In the genomic region with DNA sequence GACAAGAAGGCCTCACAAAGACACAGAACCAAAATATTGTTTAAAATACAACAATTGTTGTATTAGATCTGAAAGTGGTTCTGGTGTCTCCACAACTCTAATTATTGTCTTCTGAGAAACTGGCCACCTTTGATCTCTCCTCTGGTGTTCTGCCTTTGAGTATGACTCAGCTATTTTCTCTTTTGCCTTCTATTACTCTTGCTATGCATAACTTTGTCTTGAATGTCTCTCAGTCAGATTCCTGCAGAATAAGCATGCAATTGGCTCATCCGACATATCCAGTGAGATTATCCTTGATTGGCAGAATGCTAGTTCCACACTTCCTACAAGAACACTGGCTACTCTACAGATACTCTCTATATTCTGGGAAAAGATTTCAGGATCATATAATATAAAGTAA, we compare ENCODE assay signal across 10 cellular contexts. TPM values are rescaled to one million over a fixed set of nuclear protein-coding genes. Genes with fewer than 3 reads are reported as not detected.
A peak's percentile ranks its signal among the peaks of the same experiment; 100 is the strongest.
DNase-seq lines count a peak whose midpoint lies in the region; ATAC-seq and TF ChIP-seq lines count a peak whose summit lies in the region.
"Had no signal": no experiment of that assay in that cellular context is flagged by ENCODE, and none has a peak within 500 bp of the region (broad histone marks: within the 10 kb centered on the region; RNA-seq: fewer than 3 reads in every experiment).

No MANE protein-coding gene starts in this region.

- H3K79me2 ChIP-seq in GM23248 (ENCODE audit: insufficient read depth) (no peaks in the 10 kb centered on the region), Karpas-422 (ENCODE audit: low read length) (no peaks in the 10 kb centered on the region)

- H3K9ac ChIP-seq in GM23248 (0 out of 2 replicates have a peak overlapping the region, but pooled peaks have one; percentile 12), Karpas-422 (ENCODE audit: low read length) (no peak overlapping the region)

- H3K27ac ChIP-seq in GM23248, result peak overlapping the region; percentile 65
- H3K27ac ChIP-seq in gastroesophageal sphincter, result peak overlapping the region in 2 of 4 donors; percentile 38 to 39
- H3K27ac ChIP-seq in Karpas-422 (ENCODE audit: low read length), result no peak overlapping the region

- no peaks in the 10 kb centered on the region for H3K9me3 ChIP-seq in GM23248 (ENCODE audit: low read depth)
- H3K9me3 ChIP-seq in gastroesophageal sphincter, result peaks cover 0 to 6% (median 0%) of the 10 kb centered on the region in 3 donors
- no peaks in the 10 kb centered on the region for H3K9me3 ChIP-seq in Karpas-422 (ENCODE audit: low read length)

- H3F3A ChIP-seq in GM23248 (ENCODE audit: insufficient read depth), result peaks cover 9% of the 10 kb centered on the region

- CTCF ChIA-PET in BJ (lab: Yijun Ruan, JAX), result no interaction called here

- H3K9me2 ChIP-seq in GM23248 (ENCODE audit: insufficient read depth) (no peaks in the 10 kb centered on the region; the same call in 1 of the 2 replicates), Karpas-422 (replicated peaks; ENCODE audit: insufficient read depth, low read length) (no peaks in the 10 kb centered on the region)

- H4K20me1 ChIP-seq in GM23248 (ENCODE audit: insufficient read depth) (no peaks in the 10 kb centered on the region), Karpas-422 (ENCODE audit: insufficient read depth, low read depth, low read length) (no peaks in the 10 kb centered on the region)

- H3K36me3 ChIP-seq in BJ (ENCODE audit: control insufficient read depth, insufficient read depth, low read length) (no peaks in the 10 kb centered on the region), GM23248 (ENCODE audit: low read depth) (no peaks in the 10 kb centered on the region; the same call in 1 of the 2 replicates), gastroesophageal sphincter (no peaks in the 10 kb centered on the region), Karpas-422 (ENCODE audit: insufficient read depth, low read length) (no peaks in the 10 kb centered on the region)

- TF ChIP-seq POLR2A in gastroesophageal sphincter (IDR thresholded peaks at IDR 0.05), result no peak

- DNase-seq in BJ (ENCODE audit: low read depth) (peak; percentile 55), GM23248 (peak; percentile 83), NOMO-1 treated with DMSO at 0.1 percent for 48 hours (lab: John Stamatoyannopoulos, UW; ENCODE audit: unreplicated experiment) (peak; percentile 69), NCI-H1694 (lab: John Stamatoyannopoulos, UW) (no peak), Karpas-422 (no peak)
- DNase-seq: activated CD4-positive, alpha-beta memory T cell treated with anti-CD3 and anti-CD28 coated beads for 36 hours; naive B cell had no signal

- no peaks in the 10 kb centered on the region for H3K27me3 ChIP-seq in BJ (ENCODE audit: control insufficient read depth, insufficient read depth, low read length)
- no peaks in the 10 kb centered on the region for H3K27me3 ChIP-seq in GM23248 (replicated peaks; ENCODE audit: insufficient read depth)
- no peaks in the 10 kb centered on the region for H3K27me3 ChIP-seq in gastroesophageal sphincter
- H3K27me3 ChIP-seq in Karpas-422 (ENCODE audit: low read length), result no peaks in the 10 kb centered on the region

- no peak for TF ChIP-seq CTCF in BJ (IDR thresholded peaks at IDR 0.05; ENCODE audit: insufficient read depth, low read depth, low read length)
- TF ChIP-seq CTCF in gastroesophageal sphincter (IDR thresholded peaks at IDR 0.05), result no peak

- WGBS in GM23248 (ENCODE audit: low coverage in 1 of 2, low lambda C conversion rate in 2 of 2, missing lambda C conversion rate in 2 of 2), 2 experiments, result 0 to 44% methylated on average over 1 of the region's 1 CpG
- WGBS in gastroesophageal sphincter (ENCODE audit: low coverage in 1 of 2), 2 donors, result 10 to 50% methylated on average over 1 of the region's 1 CpG

- H2AFZ ChIP-seq in GM23248 (peak overlapping the region; percentile 70), Karpas-422 (ENCODE audit: low read length) (no peak overlapping the region)

- POLR2A ChIA-PET in BJ (lab: Charles Lee), result no interaction called here

- no peak for TF ChIP-seq EP300 in gastroesophageal sphincter (IDR thresholded peaks at IDR 0.05)

- no peak overlapping the region for H3K4me3 ChIP-seq in BJ (ENCODE audit: low read depth, low read length)
- 0 out of 2 replicates have a peak overlapping the region, but pooled peaks have one; percentile 3 for H3K4me3 ChIP-seq in GM23248
- no peak overlapping the region for H3K4me3 ChIP-seq in gastroesophageal sphincter
- no peak overlapping the region for H3K4me3 ChIP-seq in Karpas-422 (ENCODE audit: low read length)

- H3K4me2 ChIP-seq in GM23248 (ENCODE audit: unreplicated experiment) (peak overlapping the region; percentile 27), Karpas-422 (ENCODE audit: low read depth, low read length, poor library complexity, severe bottlenecking) (no peak overlapping the region)

- in situ Hi-C loops in GM23248 (cut with MboI), result no loop called here

- H3K4me1 ChIP-seq in GM23248 (ENCODE audit: insufficient read depth) (peaks cover 8% of the 10 kb centered on the region), gastroesophageal sphincter (peaks cover 0 to 9% (median 0%) of the 10 kb centered on the region in 3 donors), Karpas-422 (ENCODE audit: low read length) (peaks cover 7% of the 10 kb centered on the region)

- peak; percentile 25 for ATAC-seq in gastroesophageal sphincter
- no peak for ATAC-seq in HG02623 (IDR thresholded peaks at IDR 0.05; ENCODE audit: unreplicated experiment)
- ATAC-seq in GM21515 (IDR thresholded peaks at IDR 0.05; ENCODE audit: unreplicated experiment), result no peak

RNA-seq across cellular contexts. Expression of a gene that starts 14.3 kb away (rescaled TPM):
- polyA plus RNA-seq in BJ (2011; rRNA removed), result 6.4 and 6.5 TPM in 2 replicates
- 3.2 and 4.3 TPM in 2 replicates for polyA minus RNA-seq in BJ (2011; rRNA and poly(A)+ RNA removed)
- total RNA-seq in GM23248 (2014; rRNA removed; shearing (Covaris generic)), result 3.5 and 4.2 TPM in 2 replicates
- 2.4 and 2.7 TPM in 2 replicates for polyA plus RNA-seq in GM23248 (2016; fragmentation: Nextera tagmentation; extraction: Ambion mirVana)
- 10 to 100 TPM; 53.7 to 83.7 (median 77.1) TPM for total RNA-seq in gastroesophageal sphincter
- total RNA-seq in Karpas-422 (2014; rRNA removed; shearing (Covaris generic); ENCODE audit: low replicate concordance), result 10.1 and 10.5 TPM in 2 replicates

Comparison
In these comparisons a context has a peak if more than half of its experiments do, and no peak if none do; other contexts are left out.
1. DNase-seq: peak in BJ (single experiment), GM23248 (single experiment) and NOMO-1 treated with DMSO at 0.1 percent for 48 hours (single experiment); none in NCI-H1694 (single experiment) and Karpas-422 (single experiment).